ENCODE assay signal across 1 cellular context in genomic region chr12:29226621-29227020, GRCh38.
TF ChIP-seq lines count a peak whose summit lies in the region.

No MANE protein-coding gene starts in this region.

TF ChIP-seq in HepG2, 621 proteins besides CTCF, POLR2A, EP300 and RAD21:
- TF ChIP-seq CEBPB (IDR thresholded peaks at IDR 0.05; ENCODE audit: borderline replicate concordance, low read depth, low read length) = peak; percentile 13; the same call in 1 of the 2 replicates
- no peak for TF ChIP-seq ZNF441 (CRISPR knock-in tag; IDR thresholded peaks at IDR 0.05; ENCODE audit: borderline replicate concordance)
- TF ChIP-seq ETV6 (CRISPR knock-in tag; conservative IDR thresholded peaks at IDR 0.05) = no peak
- TF ChIP-seq HDAC2 (CRISPR knock-in tag; IDR thresholded peaks at IDR 0.05) = no peak
